Comparison of ENCODE assay signal across 17 cellular contexts in genomic region chr3:55658297-55659022, GRCh38.
DNase-seq lines count a peak whose midpoint lies in the region; ATAC-seq and TF ChIP-seq lines count a peak whose summit lies in the region.
"Had no signal": no experiment of that assay in that cellular context is flagged by ENCODE, and none has a peak within 500 bp of the region (broad histone marks: within the 10 kb centered on the region; RNA-seq: fewer than 3 reads in every experiment).

No MANE protein-coding gene starts in this region.

- H3K4me1 ChIP-seq in GM23338 (ENCODE audit: insufficient read depth): peaks cover 35% of the 10 kb centered on the region

- H3K79me2 ChIP-seq in GM23338 (replicated peaks; ENCODE audit: insufficient read depth): no peaks in the 10 kb centered on the region

- no peak overlapping the region for H2AFZ ChIP-seq in GM23338

- no peak overlapping the region for H3K27ac Mint-ChIP-seq in GM23338
- H3K27ac Mint-ChIP-seq in activated CD4-positive, alpha-beta memory T cell treated with anti-CD3 and anti-CD28 coated beads, Interleukin-2, amount 10 ng/mL, durations not matched to agents 7 days and 5 days: no peak overlapping the region
- H3K27ac Mint-ChIP-seq: activated B cell treated with CpG ODN at 0.5 μM for 24 hours; activated CD8-positive, alpha-beta memory T cell treated with anti-CD3 and anti-CD28 coated beads, Interleukin-2, amount 10 ng/mL, durations not matched to agents 7 days and 5 days; effector memory CD8-positive, alpha-beta T cell; HFFc6; IgD-negative memory B cell; stimulated activated naive CD8-positive, alpha-beta T cell treated with anti-CD3 and anti-CD28 coated beads, Interleukin-15, Interleukin-2, amounts not matched to agents 100 ng/mL and 50 ng/mL, for 24 hours had no signal

- H4K20me1 ChIP-seq in GM23338 (replicated peaks; ENCODE audit: insufficient read depth): no peaks in the 10 kb centered on the region
- H4K20me1 ChIP-seq: BLaER1 treated with 17β-estradiol and CSF1 and Interleukin-3, amounts not matched to agents 10 nM and 100 nM had no signal

- no peaks in the 10 kb centered on the region for H3K27me3 ChIP-seq in GM23338 (ENCODE audit: insufficient read depth)
- H3K27me3 ChIP-seq: BLaER1 treated with 17β-estradiol and CSF1 and Interleukin-3, amounts not matched to agents 10 nM and 100 nM; neutrophil had no signal

- no peaks in the 10 kb centered on the region; the same call in 2 of the 3 replicates for H3K9me3 Mint-ChIP-seq in GM23338
- peaks cover 2% of the 10 kb centered on the region for H3K9me3 Mint-ChIP-seq in activated CD4-positive, alpha-beta memory T cell treated with anti-CD3 and anti-CD28 coated beads, Interleukin-2, amount 10 ng/mL, durations not matched to agents 7 days and 5 days
- H3K9me3 Mint-ChIP-seq: activated B cell treated with CpG ODN at 0.5 μM for 24 hours; HFFc6; stimulated activated naive CD8-positive, alpha-beta T cell treated with anti-CD3 and anti-CD28 coated beads, Interleukin-15, Interleukin-2, amounts not matched to agents 100 ng/mL and 50 ng/mL, for 24 hours had no signal

- no peaks in the 10 kb centered on the region for H3K36me3 ChIP-seq in GM23338 (ENCODE audit: insufficient read depth)
- H3K36me3 ChIP-seq: BLaER1 treated with 17β-estradiol and CSF1 and Interleukin-3, amounts not matched to agents 10 nM and 100 nM; neutrophil had no signal

- H3K4me2 ChIP-seq in GM23338: peak overlapping the region; percentile 53
- H3K4me2 ChIP-seq: BLaER1 treated with 17β-estradiol and CSF1 and Interleukin-3, amounts not matched to agents 10 nM and 100 nM had no signal

- peak overlapping the region; percentile 55; the same call in 1 of the 2 replicates for H3K27ac ChIP-seq in GM23338 (ENCODE audit: low read depth)
- H3K27ac ChIP-seq: BLaER1 treated with 17β-estradiol and CSF1 and Interleukin-3, amounts not matched to agents 10 nM and 100 nM; neutrophil had no signal

- H3K9me2 ChIP-seq in GM23338 (ENCODE audit: insufficient read depth): no peaks in the 10 kb centered on the region; the same call in 1 of the 2 replicates

- peaks cover 9% of the 10 kb centered on the region for H3K27me3 Mint-ChIP-seq in GM23338 (ENCODE audit: insufficient read depth, low read depth, poor library complexity)
- H3K27me3 Mint-ChIP-seq in activated CD4-positive, alpha-beta memory T cell treated with anti-CD3 and anti-CD28 coated beads, Interleukin-2, amount 10 ng/mL, durations not matched to agents 7 days and 5 days: no peaks in the 10 kb centered on the region
- H3K27me3 Mint-ChIP-seq: activated B cell treated with CpG ODN at 0.5 μM for 24 hours; activated CD8-positive, alpha-beta memory T cell treated with anti-CD3 and anti-CD28 coated beads, Interleukin-2, amount 10 ng/mL, durations not matched to agents 7 days and 5 days; effector memory CD8-positive, alpha-beta T cell had no signal

- no peak for TF ChIP-seq CTCF in GM23338 (conservative IDR thresholded peaks at IDR 0.05; ENCODE audit: low read depth in 2 of 2)
- TF ChIP-seq CTCF in epithelial cell of esophagus (IDR thresholded peaks at IDR 0.05; ENCODE audit: insufficient read depth, low read depth, low read length, missing control alignments): no peak

- peaks cover 36% of the 10 kb centered on the region for H3K4me1 Mint-ChIP-seq in GM23338
- no peaks in the 10 kb centered on the region for H3K4me1 Mint-ChIP-seq in activated CD4-positive, alpha-beta memory T cell treated with anti-CD3 and anti-CD28 coated beads, Interleukin-2, amount 10 ng/mL, durations not matched to agents 7 days and 5 days
- H3K4me1 Mint-ChIP-seq: activated B cell treated with CpG ODN at 0.5 μM for 24 hours; activated CD8-positive, alpha-beta memory T cell treated with anti-CD3 and anti-CD28 coated beads, Interleukin-2, amount 10 ng/mL, durations not matched to agents 7 days and 5 days; IgD-negative memory B cell had no signal

- H3F3A ChIP-seq in GM23338 (replicated peaks; ENCODE audit: low read depth): peaks cover 8% of the 10 kb centered on the region; the same call in 1 of the 2 replicates

- POLR2A ChIA-PET in activated CD4-positive, alpha-beta memory T cell treated with anti-CD3 and anti-CD28 coated beads, Interleukin-2, amount 10 ng/mL, durations not matched to agents 7 days and 5 days (lab: Charles Lee): no interaction called here

- no peak for DNase-seq in GM23338 (ENCODE audit: low spot score)
- peak; percentile 6 for DNase-seq in NAMALWA (ENCODE audit: low spot score)
- peak; percentile 14 for DNase-seq in epithelial cell of esophagus (ENCODE audit: low read depth)
- no peak for DNase-seq in NCI-H2029 (lab: John Stamatoyannopoulos, UW)
- DNase-seq in activated CD4-positive, alpha-beta memory T cell treated with anti-CD3 and anti-CD28 coated beads, Interleukin-2, amount 10 ng/mL, durations not matched to agents 7 days and 5 days: no peak
- DNase-seq: activated B cell treated with CpG ODN at 0.5 μM for 24 hours; activated CD8-positive, alpha-beta memory T cell treated with anti-CD3 and anti-CD28 coated beads, Interleukin-2, amount 10 ng/mL, durations not matched to agents 7 days and 5 days; activated naive CD4-positive, alpha-beta T cell treated with Interleukin-2 at 50 U/mL for 16 hours; effector memory CD8-positive, alpha-beta T cell; HFFc6; NCI-H187 treated with DMSO at 0.1 percent for 48 hours had no signal

- ATAC-seq in GM18907 (IDR thresholded peaks at IDR 0.05; ENCODE audit: unreplicated experiment): peak; percentile 29
- ATAC-seq in GM23338: peak; percentile 18; the same call in 2 of the 3 replicates
- no peak for ATAC-seq in GM18870 (IDR thresholded peaks at IDR 0.05; ENCODE audit: unreplicated experiment)
- ATAC-seq: activated CD8-positive, alpha-beta memory T cell treated with anti-CD3 and anti-CD28 coated beads, Interleukin-2, amount 10 ng/mL, durations not matched to agents 7 days and 5 days; effector memory CD8-positive, alpha-beta T cell had no signal

- H3K4me3 ChIP-seq in GM23338 (no peak overlapping the region), epithelial cell of esophagus (ENCODE audit: low read length) (no peak overlapping the region)
- H3K4me3 ChIP-seq: BLaER1 treated with 17β-estradiol and CSF1 and Interleukin-3, amounts not matched to agents 10 nM and 100 nM had no signal

- CTCF ChIA-PET in activated CD4-positive, alpha-beta memory T cell treated with anti-CD3 and anti-CD28 coated beads, Interleukin-2, amount 10 ng/mL, durations not matched to agents 7 days and 5 days (lab: Charles Lee): no interaction called here

- no peak overlapping the region for H3K4me3 Mint-ChIP-seq in GM23338
- no peak overlapping the region for H3K4me3 Mint-ChIP-seq in activated CD4-positive, alpha-beta memory T cell treated with anti-CD3 and anti-CD28 coated beads, Interleukin-2, amount 10 ng/mL, durations not matched to agents 7 days and 5 days
- H3K4me3 Mint-ChIP-seq: activated B cell treated with CpG ODN at 0.5 μM for 24 hours; activated CD8-positive, alpha-beta memory T cell treated with anti-CD3 and anti-CD28 coated beads, Interleukin-2, amount 10 ng/mL, durations not matched to agents 7 days and 5 days; effector memory CD8-positive, alpha-beta T cell; HFFc6; IgD-negative memory B cell; stimulated activated naive CD8-positive, alpha-beta T cell treated with anti-CD3 and anti-CD28 coated beads, Interleukin-15, Interleukin-2, amounts not matched to agents 100 ng/mL and 50 ng/mL, for 24 hours had no signal

- H3K36me3 Mint-ChIP-seq in GM23338 (ENCODE audit: low read depth): no peaks in the 10 kb centered on the region
- no peaks in the 10 kb centered on the region for H3K36me3 Mint-ChIP-seq in activated CD4-positive, alpha-beta memory T cell treated with anti-CD3 and anti-CD28 coated beads, Interleukin-2, amount 10 ng/mL, durations not matched to agents 7 days and 5 days (ENCODE audit: low read depth)
- H3K36me3 Mint-ChIP-seq: activated CD8-positive, alpha-beta memory T cell treated with anti-CD3 and anti-CD28 coated beads, Interleukin-2, amount 10 ng/mL, durations not matched to agents 7 days and 5 days had no signal

TF ChIP-seq in GM23338, 12 proteins besides CTCF, POLR2A, EP300 and RAD21 (continues in another document):
- TF ChIP-seq ETS1 (IDR thresholded peaks at IDR 0.05) (no peak), STAT1 (IDR thresholded peaks at IDR 0.05; ENCODE audit: unreplicated experiment) (no peak)

Comparison
In these comparisons a context has a peak if more than half of its experiments do, and no peak if none do; other contexts are left out.
1. DNase-seq: peak in NAMALWA (single experiment) and epithelial cell of esophagus (single experiment); none in GM23338 (single experiment), NCI-H2029 (single experiment) and activated CD4-positive, alpha-beta memory T cell treated with anti-CD3 and anti-CD28 coated beads, Interleukin-2, amount 10 ng/mL, durations not matched to agents 7 days and 5 days (single experiment).